In genomic region chr2:233486778-233487552, GRCh38 we compare ENCODE assay signal across 9 cellular contexts.
DNase-seq lines count a peak whose midpoint lies in the region; ATAC-seq and TF ChIP-seq lines count a peak whose summit lies in the region.
"Had no signal": no experiment of that assay in that cellular context is flagged by ENCODE, and none has a peak within 500 bp of the region (broad histone marks: within the 10 kb centered on the region; RNA-seq: fewer than 3 reads in every experiment).

No MANE protein-coding gene starts in this region.

- no peaks in the 10 kb centered on the region for H3K27me3 Mint-ChIP-seq in Calu3 (ENCODE audit: unreplicated experiment)
- H3K27me3 Mint-ChIP-seq in naive thymus-derived CD4-positive, alpha-beta T cell, result no peaks in the 10 kb centered on the region
- no peaks in the 10 kb centered on the region for H3K27me3 Mint-ChIP-seq in effector memory CD8-positive, alpha-beta T cell

- H3K27ac ChIP-seq in SJCRH30 (peak overlapping the region; percentile 79), vagina (no peak overlapping the region)
- no peak overlapping the region for H3K27ac ChIP-seq in naive thymus-derived CD4-positive, alpha-beta T cell (ENCODE audit: low read depth, low read length)

- H3K9me3 ChIP-seq in SJCRH30 (replicated peaks) (no peaks in the 10 kb centered on the region; the same call in 1 of the 2 replicates), vagina (no peaks in the 10 kb centered on the region)
- H3K9me3 ChIP-seq in naive thymus-derived CD4-positive, alpha-beta T cell (ENCODE audit: control insufficient read depth in 2 of 3, low read length in 3 of 3), result no peaks in the 10 kb centered on the region

- TF ChIP-seq CTCF in Calu3 (IDR thresholded peaks at IDR 0.05; ENCODE audit: unreplicated experiment), result no peak
- TF ChIP-seq CTCF in vagina (IDR thresholded peaks at IDR 0.05), result no peak

- H3K27me3 ChIP-seq in SJCRH30 (no peaks in the 10 kb centered on the region), vagina (no peaks in the 10 kb centered on the region)
- no peaks in the 10 kb centered on the region for H3K27me3 ChIP-seq in naive thymus-derived CD4-positive, alpha-beta T cell (ENCODE audit: control insufficient read depth in 2 of 2, insufficient read depth in 2 of 2, low read length in 2 of 2)

- H3K9me3 Mint-ChIP-seq in Calu3 (ENCODE audit: low read depth, unreplicated experiment), result no peaks in the 10 kb centered on the region
- H3K9me3 Mint-ChIP-seq in naive thymus-derived CD4-positive, alpha-beta T cell, result peaks cover 0 to 1% (median 0%) of the 10 kb centered on the region in 11 donors
- no peaks in the 10 kb centered on the region for H3K9me3 Mint-ChIP-seq in effector memory CD8-positive, alpha-beta T cell

- POLR2A ChIA-PET in naive thymus-derived CD4-positive, alpha-beta T cell (lab: Charles Lee), result no interaction called here

- H3K4me1 Mint-ChIP-seq in Calu3 (ENCODE audit: low read depth, unreplicated experiment), result peaks cover 46% of the 10 kb centered on the region
- H3K4me1 Mint-ChIP-seq in naive thymus-derived CD4-positive, alpha-beta T cell, result peaks cover 0 to 2% (median 0%) of the 10 kb centered on the region in 7 donors
- H3K4me1 Mint-ChIP-seq in effector memory CD8-positive, alpha-beta T cell (ENCODE audit: low read depth in 2 of 2), result no peaks in the 10 kb centered on the region

- peak overlapping the region; percentile 39 for H3K4me3 Mint-ChIP-seq in Calu3 (ENCODE audit: low read depth, unreplicated experiment)
- no peak overlapping the region for H3K4me3 Mint-ChIP-seq in naive thymus-derived CD4-positive, alpha-beta T cell
- no peak overlapping the region for H3K4me3 Mint-ChIP-seq in effector memory CD8-positive, alpha-beta T cell

- CTCF ChIA-PET in Calu3 (lab: Charles Lee), result no interaction called here
- CTCF ChIA-PET in naive thymus-derived CD4-positive, alpha-beta T cell (lab: Charles Lee), result interaction anchor here (0.5 kb wide), 1 partner anchor 198 kb away, joined by 3 read pairs; no protein-coding TSS in a partner anchor

- H3K4me1 ChIP-seq in SJCRH30, result peaks cover 30% of the 10 kb centered on the region
- no peaks in the 10 kb centered on the region for H3K4me1 ChIP-seq in naive thymus-derived CD4-positive, alpha-beta T cell (ENCODE audit: control insufficient read depth in 2 of 2, insufficient read depth in 2 of 2, low read length in 2 of 2)
- H3K4me1 ChIP-seq in vagina, result no peaks in the 10 kb centered on the region

- intact Hi-C loops in Calu3 (cut with micrococcal nuclease; ENCODE audit: unreplicated experiment), result loop anchor here (2.0 to 5.0 kb wide), 2 partner anchors 150 to 205 kb away; partner anchors contain the start of genes UGT1A10 and UGT1A6
- intact Hi-C loops in naive thymus-derived CD4-positive, alpha-beta T cell (cut with micrococcal nuclease), result no loop called here
- intact Hi-C loops in vagina (cut with DNase I), result no loop called here

- no peak for TF ChIP-seq POLR2A in vagina (IDR thresholded peaks at IDR 0.05)

- peaks cover 46% of the 10 kb centered on the region for H3K36me3 ChIP-seq in SJCRH30
- H3K36me3 ChIP-seq in naive thymus-derived CD4-positive, alpha-beta T cell (ENCODE audit: control insufficient read depth in 2 of 3, insufficient read depth in 3 of 3, low read length in 3 of 3), result peaks cover 4 to 64% (median 14%) of the 10 kb centered on the region in 3 experiments
- peaks cover 0 to 39% of the 10 kb centered on the region in 2 donors for H3K36me3 ChIP-seq in vagina

- H3K36me3 Mint-ChIP-seq in Calu3 (ENCODE audit: insufficient read depth, unreplicated experiment), result peaks cover 45% of the 10 kb centered on the region
- peaks cover 0 to 57% (median 18%) of the 10 kb centered on the region in 5 donors for H3K36me3 Mint-ChIP-seq in naive thymus-derived CD4-positive, alpha-beta T cell
- peaks cover 23% of the 10 kb centered on the region for H3K36me3 Mint-ChIP-seq in effector memory CD8-positive, alpha-beta T cell (ENCODE audit: insufficient read depth)

- H3K27ac Mint-ChIP-seq in Calu3 (ENCODE audit: unreplicated experiment), result peak overlapping the region; percentile 91
- peak overlapping the region in 2 of 9 donors; percentile 3 to 52 for H3K27ac Mint-ChIP-seq in naive thymus-derived CD4-positive, alpha-beta T cell
- H3K27ac Mint-ChIP-seq in effector memory CD8-positive, alpha-beta T cell, result no peak overlapping the region

- no TSS peak for BruUV-seq in Calu3 (replicated peaks; lab: Mats Ljungman, UMichigan)

- H3K4me3 ChIP-seq in SJCRH30 (no peak overlapping the region), vagina (no peak overlapping the region)
- no peak overlapping the region for H3K4me3 ChIP-seq in naive thymus-derived CD4-positive, alpha-beta T cell (ENCODE audit: low read length)

- DNase-seq in Calu3, result peak; percentile 26
- DNase-seq in SJCRH30, result peak; percentile 28 to 34
- peak; percentile 21 for DNase-seq in fibroblast of the conjunctiva (ENCODE audit: low read depth)
- DNase-seq in renal cortical epithelial cell (ENCODE audit: low read depth), result peak; percentile 82
- DNase-seq in naive thymus-derived CD4-positive, alpha-beta T cell, result no peak
- no peak for DNase-seq in effector memory CD8-positive, alpha-beta T cell
- DNase-seq in vagina (ENCODE audit: extremely low spot score in 2 of 2), result no peak
- DNase-seq in stimulated activated CD4-positive, alpha-beta T cell treated with anti-CD3 and anti-CD28 coated beads, Interleukin-15, amount 100 ng/mL, for 24 hours, result no peak
- DNase-seq: occipital lobe had no signal

- ATAC-seq in naive thymus-derived CD4-positive, alpha-beta T cell, result no peak
- no peak for ATAC-seq in effector memory CD8-positive, alpha-beta T cell (replicated peaks)

Comparison
In these comparisons a context has a peak if more than half of its experiments do, and no peak if none do; other contexts are left out.
1. DNase-seq: peak in Calu3 (single experiment), SJCRH30 (2 of 2), fibroblast of the conjunctiva (single experiment) and renal cortical epithelial cell (single experiment); none in naive thymus-derived CD4-positive, alpha-beta T cell (0 of 9), effector memory CD8-positive, alpha-beta T cell (0 of 3), vagina (0 of 2) and stimulated activated CD4-positive, alpha-beta T cell treated with anti-CD3 and anti-CD28 coated beads, Interleukin-15, amount 100 ng/mL, for 24 hours (single experiment).